16 cellular contexts compared by ENCODE assay signal in genomic region chr2:32715981-32716380, GRCh38.
DNase-seq lines count a peak whose midpoint lies in the region; ATAC-seq and TF ChIP-seq lines count a peak whose summit lies in the region.
"Had no signal": no experiment of that assay in that cellular context is flagged by ENCODE, and none has a peak within 500 bp of the region (broad histone marks: within the 10 kb centered on the region; RNA-seq: fewer than 3 reads in every experiment).

No MANE protein-coding gene starts in this region.

- H3K27me3 ChIP-seq in left ventricle myocardium inferior (ENCODE audit: low read depth) (no peaks in the 10 kb centered on the region), right cardiac atrium (ENCODE audit: control insufficient read depth, insufficient read depth) (no peaks in the 10 kb centered on the region), adipocyte (replicated peaks; ENCODE audit: control insufficient read depth, insufficient read depth, low read length) (no peaks in the 10 kb centered on the region), fibroblast of lung (ENCODE audit: control insufficient read depth, insufficient read depth, low read length) (no peaks in the 10 kb centered on the region)
- H3K27me3 ChIP-seq: left lung, pancreas had no signal

- no peak for ATAC-seq in right cardiac atrium
- ATAC-seq: left lung had no signal

- H4K20me1 ChIP-seq in fibroblast of lung (ENCODE audit: control insufficient read depth, extremely low read depth, insufficient read depth, low read length): no peaks in the 10 kb centered on the region

- H3K4me1 Mint-ChIP-seq in T-helper 2 cell treated with Interferon-gamma antibody and Interleukin-4, amounts not matched to agents 5 μg/mL and 100 μg/mL, for 36 hours (ENCODE audit: low read depth): peaks cover 3% of the 10 kb centered on the region

- no peak overlapping the region for H3K4me2 ChIP-seq in fibroblast of lung (ENCODE audit: extremely low read depth, insufficient read depth, low read length)

- no peaks in the 10 kb centered on the region for H3K9me3 Mint-ChIP-seq in T-helper 2 cell treated with Interferon-gamma antibody and Interleukin-4, amounts not matched to agents 5 μg/mL and 100 μg/mL, for 36 hours

- WGBS in right cardiac atrium: 82% methylated on average over 1 of the region's 1 CpG

- no peak overlapping the region for H3K4me3 ChIP-seq in left ventricle myocardium inferior
- no peak overlapping the region for H3K4me3 ChIP-seq in right cardiac atrium (ENCODE audit: low read length)
- no peak overlapping the region for H3K4me3 ChIP-seq in adipocyte (ENCODE audit: low read length)
- no peak overlapping the region for H3K4me3 ChIP-seq in fibroblast of lung (replicated peaks in 1 of 4; ENCODE audit: control extremely low read depth in 1 of 4, insufficient read depth in 1 of 4, low read depth in 3 of 4, low read length in 4 of 4)
- H3K4me3 ChIP-seq: left lung, pancreas had no signal

- peaks cover 21% of the 10 kb centered on the region for H3K36me3 Mint-ChIP-seq in T-helper 2 cell treated with Interferon-gamma antibody and Interleukin-4, amounts not matched to agents 5 μg/mL and 100 μg/mL, for 36 hours (ENCODE audit: low read depth)

- intact Hi-C loops in left ventricle myocardium inferior (cut with micrococcal nuclease): no loop called here
- intact Hi-C loops in right cardiac atrium (cut with DNase I): no loop called here

- H3K4me3 Mint-ChIP-seq in T-helper 2 cell treated with Interferon-gamma antibody and Interleukin-4, amounts not matched to agents 5 μg/mL and 100 μg/mL, for 36 hours: no peak overlapping the region
- H3K4me3 Mint-ChIP-seq: CD4-positive, alpha-beta T cell had no signal

- no peaks in the 10 kb centered on the region for H3K79me2 ChIP-seq in fibroblast of lung (ENCODE audit: control insufficient read depth, insufficient read depth, low read length)

- no peaks in the 10 kb centered on the region for H3K27me3 Mint-ChIP-seq in T-helper 2 cell treated with Interferon-gamma antibody and Interleukin-4, amounts not matched to agents 5 μg/mL and 100 μg/mL, for 36 hours (ENCODE audit: low read depth)
- H3K27me3 Mint-ChIP-seq: CD4-positive, alpha-beta T cell had no signal

- peaks cover 71% of the 10 kb centered on the region for H3K4me1 ChIP-seq in left ventricle myocardium inferior
- H3K4me1 ChIP-seq in right cardiac atrium (ENCODE audit: control insufficient read depth, insufficient read depth, low read length): peaks cover 7% of the 10 kb centered on the region
- H3K4me1 ChIP-seq in adipocyte (ENCODE audit: control insufficient read depth, insufficient read depth, low read length): peaks cover 16% of the 10 kb centered on the region
- H3K4me1 ChIP-seq in fibroblast of lung (ENCODE audit: control insufficient read depth, extremely low read depth, insufficient read depth, low read length): peaks cover 6% of the 10 kb centered on the region

- H2AFZ ChIP-seq in fibroblast of lung (ENCODE audit: low read length): no peak overlapping the region

- H3K27ac Mint-ChIP-seq in T-helper 2 cell treated with Interferon-gamma antibody and Interleukin-4, amounts not matched to agents 5 μg/mL and 100 μg/mL, for 36 hours: no peak overlapping the region
- H3K27ac Mint-ChIP-seq: CD4-positive, alpha-beta T cell had no signal

- no peak for TF ChIP-seq CTCF in left ventricle myocardium inferior (IDR thresholded peaks at IDR 0.05; ENCODE audit: borderline replicate concordance)
- no peak for TF ChIP-seq CTCF in fibroblast of lung (conservative IDR thresholded peaks at IDR 0.05 in 1 of 2, IDR thresholded peaks at IDR 0.05 in 1 of 2; ENCODE audit: low read depth in 1 of 2, low read length in 2 of 2)

- DNase-seq in left ventricle myocardium inferior: no peak
- DNase-seq in right cardiac atrium: no peak
- DNase-seq in adipocyte (ENCODE audit: low read depth): peak; percentile 40
- peak; percentile 46 to 63 for DNase-seq in fibroblast of lung (ENCODE audit: low read depth in 2 of 2)
- no peak for DNase-seq in HK-2 (ENCODE audit: unreplicated experiment)
- no peak for DNase-seq in T-helper 2 cell treated with Interferon-gamma antibody and Interleukin-4, amounts not matched to agents 5 μg/mL and 100 μg/mL, for 36 hours (ENCODE audit: low spot score)
- no peak for DNase-seq in stimulated activated naive CD4-positive, alpha-beta T cell treated with Interleukin-2 at 50 U/mL for 16 hours (lab: John Stamatoyannopoulos, UW)
- no peak for DNase-seq in NCI-H146 (lab: John Stamatoyannopoulos, UW)
- DNase-seq: activated CD4-positive, alpha-beta T cell treated with anti-CD3 and anti-CD28 coated beads for 4 hours; activated CD8-positive, alpha-beta memory T cell treated with anti-CD3 and anti-CD28 coated beads, Interleukin-2, amount 50 U/mL, for 4 hours; CD4-positive, alpha-beta T cell; left lung; NCI-H187; NCI-H510A; pancreas; small intestine had no signal

- H3K9ac ChIP-seq in adipocyte (ENCODE audit: low read length) (no peak overlapping the region), fibroblast of lung (ENCODE audit: insufficient read depth, low read length) (no peak overlapping the region)

- H3K9me3 ChIP-seq in left ventricle myocardium inferior (replicated peaks): no peaks in the 10 kb centered on the region
- no peaks in the 10 kb centered on the region for H3K9me3 ChIP-seq in right cardiac atrium (ENCODE audit: control insufficient read depth, low read length)
- H3K9me3 ChIP-seq in adipocyte (ENCODE audit: control insufficient read depth, low read length): no peaks in the 10 kb centered on the region
- H3K9me3 ChIP-seq in fibroblast of lung (ENCODE audit: control insufficient read depth, insufficient read depth, low read depth, low read length): no peaks in the 10 kb centered on the region
- H3K9me3 ChIP-seq: left lung, pancreas had no signal

- H3K36me3 ChIP-seq in left ventricle myocardium inferior (peaks cover 3% of the 10 kb centered on the region), adipocyte (ENCODE audit: control insufficient read depth, insufficient read depth, low read length, severe bottlenecking) (no peaks in the 10 kb centered on the region), fibroblast of lung (ENCODE audit: control insufficient read depth, insufficient read depth, low read length) (no peaks in the 10 kb centered on the region)
- H3K36me3 ChIP-seq: pancreas had no signal

- H3K27ac ChIP-seq in left ventricle myocardium inferior (replicated peaks): peak overlapping the region; percentile 82
- H3K27ac ChIP-seq in right cardiac atrium (ENCODE audit: low read length): no peak overlapping the region
- H3K27ac ChIP-seq in fibroblast of lung (ENCODE audit: insufficient read depth, low read length): no peak overlapping the region
- H3K27ac ChIP-seq: left lung, pancreas had no signal

Comparison
In these comparisons a context has a peak if more than half of its experiments do, and no peak if none do; other contexts are left out.
1. DNase-seq: peak in adipocyte (single experiment) and fibroblast of lung (2 of 2); none in left ventricle myocardium inferior (single experiment), right cardiac atrium (0 of 3), HK-2 (single experiment), T-helper 2 cell treated with Interferon-gamma antibody and Interleukin-4, amounts not matched to agents 5 μg/mL and 100 μg/mL, for 36 hours (single experiment), stimulated activated naive CD4-positive, alpha-beta T cell treated with Interleukin-2 at 50 U/mL for 16 hours (single experiment) and NCI-H146 (single experiment).